ENCODE assay signal across 1 cellular context in genomic region chr3:150945226-150945625, GRCh38.
TF ChIP-seq lines count a peak whose summit lies in the region.

No MANE protein-coding gene starts in this region.

TF ChIP-seq in IMR-90, 13 proteins besides CTCF, POLR2A, EP300 and RAD21 (continued from another document):
- no peak for TF ChIP-seq USF2 (IDR thresholded peaks at IDR 0.05; ENCODE audit: low read depth, low read length)
- no peak for TF ChIP-seq MAZ (IDR thresholded peaks at IDR 0.05; ENCODE audit: borderline replicate concordance, low read depth, low read length)
- TF ChIP-seq FOS (IDR thresholded peaks at IDR 0.05; ENCODE audit: low read depth, low read length) = no peak
TF ChIP-seq in IMR-90: peak in this region for 0.
